Comparison of ENCODE assay signal across 8 cellular contexts in the genomic region with DNA sequence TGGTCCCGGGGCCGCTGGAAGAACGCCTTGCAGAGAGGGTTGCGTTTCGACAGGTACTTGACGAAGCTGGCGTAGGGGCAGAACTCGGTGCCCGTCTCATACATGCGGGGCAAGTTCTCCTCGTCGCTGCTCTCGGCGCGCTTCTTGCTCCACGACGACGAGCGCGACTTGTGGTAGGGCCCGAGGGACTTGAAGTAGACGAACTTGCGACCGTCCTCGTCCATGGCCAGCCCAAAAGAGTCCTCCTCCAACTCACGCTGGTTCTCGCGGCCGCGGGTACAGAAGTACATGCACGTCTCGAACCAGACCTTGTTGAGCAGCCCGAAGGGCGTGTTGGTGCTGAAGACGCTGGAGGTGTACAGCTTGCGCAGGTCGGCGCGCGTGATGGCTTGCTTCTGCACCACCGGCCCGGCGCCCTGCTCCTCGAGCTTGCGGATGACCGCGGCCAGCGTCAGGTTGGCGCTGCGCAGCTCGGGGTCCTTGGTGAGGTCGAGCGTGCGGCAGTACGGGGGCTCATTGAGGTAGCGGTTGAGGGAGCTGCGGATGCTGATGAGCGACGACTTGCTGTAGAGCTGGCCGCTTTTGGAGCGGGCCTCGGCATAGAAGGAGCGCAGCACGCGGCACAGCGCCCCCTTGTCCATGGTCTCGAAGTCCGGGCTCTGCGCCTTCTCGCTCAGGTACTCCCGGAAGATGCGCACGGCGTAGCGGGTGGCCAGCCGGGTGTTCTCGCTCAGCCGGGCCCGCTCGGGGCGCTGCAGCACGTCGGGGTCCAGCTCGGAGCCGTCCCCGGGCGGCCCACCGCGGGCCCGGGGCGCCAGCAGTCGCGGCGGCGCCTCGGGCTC. TPM values are rescaled to one million over a fixed set of nuclear protein-coding genes. Genes with fewer than 3 reads are reported as not detected.
DNase-seq lines count a peak whose midpoint lies in the region; ATAC-seq and TF ChIP-seq lines count a peak whose summit lies in the region.

No MANE protein-coding gene starts in this region.

- H3K4me1 ChIP-seq in Karpas-422 (ENCODE audit: low read length), result peaks cover 30% of the 10 kb centered on the region

- H3K4me3 ChIP-seq in Karpas-422 (ENCODE audit: low read length) (peak overlapping the region; percentile 82), fibroblast of pulmonary artery (replicated peaks; ENCODE audit: low read depth, low read length) (peak overlapping the region; percentile 70)

- BruUV-seq in Calu3 (replicated peaks; lab: Mats Ljungman, UMichigan), result no TSS peak

- H3K4me3 Mint-ChIP-seq in Calu3 (ENCODE audit: low read depth, unreplicated experiment), result peak overlapping the region; percentile 80
- H3K4me3 Mint-ChIP-seq in activated T-helper 1 cell treated with anti-CD3 and anti-CD28 coated beads, Interleukin-12 subunit alpha, Interleukin-12 subunit beta, Interleukin-2, Interleukin-4 antibody, amounts not matched to agents 30 ng/mL and 10 ng/mL and 1 ng/mL, durations not matched to agents 14 hours and 24 hours and 36 hours, result peak overlapping the region; percentile 90
- H3K4me3 Mint-ChIP-seq in natural killer cell, result peak overlapping the region; percentile 93

- H3K9me3 Mint-ChIP-seq in Calu3 (ENCODE audit: low read depth, unreplicated experiment) (no peaks in the 10 kb centered on the region), natural killer cell (no peaks in the 10 kb centered on the region)
- H3K9me3 Mint-ChIP-seq in activated T-helper 1 cell treated with anti-CD3 and anti-CD28 coated beads, Interleukin-12 subunit alpha, Interleukin-12 subunit beta, Interleukin-2, Interleukin-4 antibody, amounts not matched to agents 30 ng/mL and 10 ng/mL and 1 ng/mL, durations not matched to agents 14 hours and 24 hours and 36 hours, result no peaks in the 10 kb centered on the region

- H3K27me3 Mint-ChIP-seq in Calu3 (ENCODE audit: unreplicated experiment) (no peaks in the 10 kb centered on the region), natural killer cell (ENCODE audit: low read depth in 2 of 2) (peaks cover 14 to 20% of the 10 kb centered on the region in 2 donors)
- H3K27me3 Mint-ChIP-seq in activated T-helper 1 cell treated with anti-CD3 and anti-CD28 coated beads, Interleukin-12 subunit alpha, Interleukin-12 subunit beta, Interleukin-2, Interleukin-4 antibody, amounts not matched to agents 30 ng/mL and 10 ng/mL and 1 ng/mL, durations not matched to agents 14 hours and 24 hours and 36 hours (ENCODE audit: insufficient read depth), result peaks cover 31% of the 10 kb centered on the region

- H3K4me1 Mint-ChIP-seq in Calu3 (ENCODE audit: low read depth, unreplicated experiment), result peaks cover 41% of the 10 kb centered on the region
- peaks cover 14% of the 10 kb centered on the region for H3K4me1 Mint-ChIP-seq in activated T-helper 1 cell treated with anti-CD3 and anti-CD28 coated beads, Interleukin-12 subunit alpha, Interleukin-12 subunit beta, Interleukin-2, Interleukin-4 antibody, amounts not matched to agents 30 ng/mL and 10 ng/mL and 1 ng/mL, durations not matched to agents 14 hours and 24 hours and 36 hours (ENCODE audit: low read depth)
- H3K4me1 Mint-ChIP-seq in natural killer cell, result peaks cover 46 to 55% of the 10 kb centered on the region in 2 donors

- H3K9me3 ChIP-seq in Karpas-422 (ENCODE audit: low read length), result no peaks in the 10 kb centered on the region

- H3K36me3 ChIP-seq in Karpas-422 (ENCODE audit: insufficient read depth, low read length), result no peaks in the 10 kb centered on the region

- no peaks in the 10 kb centered on the region for H3K79me2 ChIP-seq in Karpas-422 (ENCODE audit: low read length)

- DNase-seq in Calu3 (peak; percentile 78), Karpas-422 (no peak), fibroblast of pulmonary artery (ENCODE audit: low read depth) (peak; percentile 89), natural killer cell (peak; percentile 35), stromal cell of bone marrow (ENCODE audit: low read depth) (peak; percentile 41), DMS 273 treated with DMSO at 0.1 percent for 48 hours (lab: John Stamatoyannopoulos, UW) (no peak)
- peak; percentile 44 for DNase-seq in activated T-helper 1 cell treated with anti-CD3 and anti-CD28 coated beads, Interleukin-12 subunit alpha, Interleukin-12 subunit beta, Interleukin-2, Interleukin-4 antibody, amounts not matched to agents 30 ng/mL and 10 ng/mL and 1 ng/mL, durations not matched to agents 14 hours and 24 hours and 36 hours (ENCODE audit: low spot score)

- TF ChIP-seq CTCF in Calu3 (IDR thresholded peaks at IDR 0.05; ENCODE audit: unreplicated experiment), result peak; percentile 53
- TF ChIP-seq CTCF in fibroblast of pulmonary artery (IDR thresholded peaks at IDR 0.05; ENCODE audit: low read length, missing control alignments), result peak; percentile 47
- TF ChIP-seq CTCF in natural killer cell (IDR thresholded peaks at IDR 0.05), result no peak

- no peak overlapping the region for H3K27ac ChIP-seq in Karpas-422 (ENCODE audit: low read length)

- peak overlapping the region; percentile 76 for H3K9ac ChIP-seq in Karpas-422 (ENCODE audit: low read length)

- H3K36me3 Mint-ChIP-seq in Calu3 (ENCODE audit: insufficient read depth, unreplicated experiment), result peaks cover 79% of the 10 kb centered on the region
- peaks cover 3% of the 10 kb centered on the region for H3K36me3 Mint-ChIP-seq in activated T-helper 1 cell treated with anti-CD3 and anti-CD28 coated beads, Interleukin-12 subunit alpha, Interleukin-12 subunit beta, Interleukin-2, Interleukin-4 antibody, amounts not matched to agents 30 ng/mL and 10 ng/mL and 1 ng/mL, durations not matched to agents 14 hours and 24 hours and 36 hours (ENCODE audit: low read depth)
- H3K36me3 Mint-ChIP-seq in natural killer cell, result no peaks in the 10 kb centered on the region

- intact Hi-C loops in Calu3 (cut with micrococcal nuclease; ENCODE audit: unreplicated experiment) (loop anchor here (2.0 to 5.0 kb wide), 4 partner anchors 35 to 140 kb away; no protein-coding TSS in a partner anchor), natural killer cell (cut with micrococcal nuclease) (no loop called here)
- intact Hi-C loops in activated T-helper 1 cell treated with anti-CD3 and anti-CD28 coated beads, Interleukin-12 subunit alpha, Interleukin-12 subunit beta, Interleukin-2, Interleukin-4 antibody, amounts not matched to agents 30 ng/mL and 10 ng/mL and 1 ng/mL, durations not matched to agents 14 hours and 24 hours and 36 hours (cut with micrococcal nuclease), result loop anchor here (1.0 to 10.0 kb wide), 6 partner anchors 107 to 1627 kb away; a partner anchor contains a TSS

- H3K27ac Mint-ChIP-seq in Calu3 (ENCODE audit: unreplicated experiment) (peak overlapping the region; percentile 67), natural killer cell (peak overlapping the region in 1 of 2 donors; percentile 78)
- H3K27ac Mint-ChIP-seq in activated T-helper 1 cell treated with anti-CD3 and anti-CD28 coated beads, Interleukin-12 subunit alpha, Interleukin-12 subunit beta, Interleukin-2, Interleukin-4 antibody, amounts not matched to agents 30 ng/mL and 10 ng/mL and 1 ng/mL, durations not matched to agents 14 hours and 24 hours and 36 hours, result no peak overlapping the region

- H3K9me2 ChIP-seq in Karpas-422 (replicated peaks; ENCODE audit: insufficient read depth, low read length), result no peaks in the 10 kb centered on the region

- H2AFZ ChIP-seq in Karpas-422 (ENCODE audit: low read length), result no peak overlapping the region

- H4K20me1 ChIP-seq in Karpas-422 (ENCODE audit: insufficient read depth, low read depth, low read length), result no peaks in the 10 kb centered on the region

- CTCF ChIA-PET in Calu3 (lab: Charles Lee), result interaction anchor here (0.6 to 3.1 kb wide), 5 partner anchors 10 to 683 kb away, joined by 3 to 21 read pairs (median 6); no protein-coding TSS in a partner anchor

- H3K27me3 ChIP-seq in Karpas-422 (ENCODE audit: low read length), result peaks cover 3% of the 10 kb centered on the region; the same call in 1 of the 2 replicates

- ATAC-seq in GM21529 (IDR thresholded peaks at IDR 0.05; ENCODE audit: unreplicated experiment), result peak; percentile 56
- peak; percentile 72 to 83 (median 82) for ATAC-seq in natural killer cell

- H3K4me2 ChIP-seq in Karpas-422 (ENCODE audit: low read depth, low read length, poor library complexity, severe bottlenecking), result peak overlapping the region; percentile 98

RNA-seq across cellular contexts. Expression of a gene that starts 0.8 kb away (rescaled TPM):
- 54.1 and 63.2 TPM in 2 replicates for total RNA-seq in Calu3 (2022)
- total RNA-seq in Karpas-422 (2014; rRNA removed; shearing (Covaris generic); ENCODE audit: low replicate concordance), result 2.1 and 4.9 TPM in 2 replicates
- total RNA-seq in activated T-helper 1 cell treated with anti-CD3 and anti-CD28 coated beads, Interleukin-12 subunit alpha, Interleukin-12 subunit beta, Interleukin-2, Interleukin-4 antibody, amounts not matched to agents 30 ng/mL and 10 ng/mL and 1 ng/mL, durations not matched to agents 14 hours and 24 hours and 36 hours, result 5.3 and 5.5 TPM in 2 replicates
- total RNA-seq in natural killer cell, result 1 to 10 TPM; 3.8 to 5.8 (median 5.7) TPM

Comparison
In these comparisons a context has a peak if more than half of its experiments do, and no peak if none do; other contexts are left out.
1. DNase-seq: peak in Calu3 (single experiment), activated T-helper 1 cell treated with anti-CD3 and anti-CD28 coated beads, Interleukin-12 subunit alpha, Interleukin-12 subunit beta, Interleukin-2, Interleukin-4 antibody, amounts not matched to agents 30 ng/mL and 10 ng/mL and 1 ng/mL, durations not matched to agents 14 hours and 24 hours and 36 hours (single experiment), fibroblast of pulmonary artery (single experiment), natural killer cell (single experiment) and stromal cell of bone marrow (single experiment); none in Karpas-422 (single experiment) and DMS 273 treated with DMSO at 0.1 percent for 48 hours (single experiment).
2. Peak in every context shown above with its lines, with median percentiles within 50 percentile points of each other: H3K4me3 Mint-ChIP-seq.